In the genomic region with DNA sequence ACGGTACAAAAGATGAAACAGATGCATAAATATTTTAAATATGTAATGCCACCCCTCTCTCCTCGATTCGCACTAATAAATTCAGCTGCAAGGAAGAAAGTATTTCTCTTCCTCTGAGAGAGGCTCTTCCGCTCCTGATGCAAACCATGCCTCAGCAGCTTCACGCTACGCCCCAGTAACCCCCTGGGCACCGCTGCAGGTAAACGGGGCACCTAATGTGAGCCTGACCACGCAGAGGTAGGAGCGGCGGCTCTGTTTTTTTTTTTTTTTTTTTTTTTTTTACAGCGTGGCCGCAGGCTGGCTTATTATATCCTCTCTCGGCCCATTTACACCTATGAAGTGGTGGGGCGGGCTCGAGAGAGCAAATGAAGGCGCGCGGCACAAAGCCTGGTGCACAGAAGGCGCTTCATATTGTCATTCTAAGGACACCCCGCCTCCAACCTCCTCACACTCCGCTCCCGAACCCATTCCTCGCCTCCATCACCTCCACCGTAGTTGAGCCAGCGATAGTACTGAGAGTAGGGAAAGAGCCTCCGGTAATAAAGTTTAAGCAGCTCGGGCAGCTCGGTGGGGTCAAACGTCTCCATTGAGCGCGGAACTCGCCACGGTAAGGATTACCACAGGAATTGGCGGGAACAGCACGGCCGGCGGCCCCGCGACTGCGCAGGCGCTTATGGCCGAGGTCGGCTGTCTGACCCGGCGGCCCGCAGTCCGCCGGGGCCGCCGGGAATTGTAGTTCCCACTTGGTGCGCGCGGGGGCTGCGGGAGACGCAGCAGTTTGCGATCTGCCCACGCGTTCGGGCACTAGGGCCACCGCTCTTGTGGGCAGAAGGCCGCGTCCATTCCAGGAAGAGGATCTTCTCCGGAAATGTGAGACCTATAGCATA, we compare ENCODE assay signal across 8 cellular contexts.
DNase-seq lines count a peak whose midpoint lies in the region; ATAC-seq and TF ChIP-seq lines count a peak whose summit lies in the region.

A gene (minus strand): TSS at position 612 of the 887 bp plus-strand sequence. CDS start 25 bp downstream, at position 587.

- peak; percentile 81 for TF ChIP-seq POLR2A in GM19193 (IDR thresholded peaks at IDR 0.05; ENCODE audit: extremely low read depth, insufficient read depth, insufficient read length)

- peak; percentile 80 for DNase-seq in Ammon's horn (ENCODE audit: low spot score)
- peak; percentile 84 to 93 for DNase-seq in NCI-H446 (lab: John Stamatoyannopoulos, UW)
- DNase-seq in activated CD4-positive, CD25-positive, alpha-beta regulatory T cell treated with anti-CD3 and anti-CD28 coated beads, Interleukin-2, amount 50 U/mL, for 72 hours, result peak; percentile 88
- peak; percentile 88 for DNase-seq in cerebellar cortex (ENCODE audit: low spot score)
- peak; percentile 84 for DNase-seq in kidney tubule cell (ENCODE audit: low spot score)
- DNase-seq in stimulated activated CD4-positive, alpha-beta T cell treated with anti-CD3 and anti-CD28 coated beads, Interleukin-15, amount 100 ng/mL, for 48 hours (ENCODE audit: low read depth in 2 of 2), result peak; percentile 81 to 91

- ATAC-seq in HG03378 (IDR thresholded peaks at IDR 0.05; ENCODE audit: unreplicated experiment), result peak; percentile 51

Comparison
In these comparisons a context has a peak if more than half of its experiments do, and no peak if none do; other contexts are left out.
1. Peak in every context shown above with its lines: DNase-seq and ATAC-seq.